ENCODE assay signal across 10 cellular contexts in the genomic region with DNA sequence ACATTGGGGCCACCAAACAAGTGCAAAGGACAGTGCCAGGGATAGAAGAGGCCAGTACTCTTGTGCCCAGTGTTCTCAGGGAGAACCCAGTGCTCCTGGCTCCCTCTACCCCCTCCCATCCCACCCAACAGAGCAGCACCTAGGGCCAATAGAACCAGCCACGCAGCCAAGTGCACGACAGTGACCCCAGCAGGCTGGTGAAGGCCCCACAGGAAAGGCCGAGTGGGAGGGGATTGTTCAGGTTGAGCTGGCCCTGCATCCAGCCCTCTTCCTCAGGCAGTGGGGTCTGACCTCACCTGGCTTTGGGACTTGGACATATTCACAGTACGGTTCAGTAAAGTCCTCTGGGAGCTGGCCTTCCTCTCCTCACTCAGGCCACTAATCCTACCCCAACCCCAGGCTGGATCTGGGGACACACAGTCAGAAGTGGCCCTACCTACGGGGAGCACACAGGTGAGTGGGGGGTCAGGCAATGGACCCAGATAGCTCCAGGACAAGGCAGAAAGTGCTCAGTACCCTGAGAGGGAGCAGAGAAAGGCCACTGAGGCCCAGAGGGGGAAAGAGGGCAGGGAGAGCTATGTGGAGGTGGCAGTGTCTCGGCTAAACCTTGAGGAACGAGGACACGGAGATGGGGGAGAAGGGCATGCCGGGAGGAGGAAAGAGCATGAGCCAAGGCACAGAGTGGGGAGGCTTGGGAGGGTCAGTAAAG. TPM values are rescaled to one million over a fixed set of nuclear protein-coding genes. Genes with fewer than 3 reads are reported as not detected.
A peak's percentile ranks its signal among the peaks of the same experiment; 100 is the strongest.
DNase-seq lines count a peak whose midpoint lies in the region; ATAC-seq and TF ChIP-seq lines count a peak whose summit lies in the region.
"Had no signal": no experiment of that assay in that cellular context is flagged by ENCODE, and none has a peak within 500 bp of the region (broad histone marks: within the 10 kb centered on the region; RNA-seq: fewer than 3 reads in every experiment).

No MANE protein-coding gene starts in this region.

- no peak overlapping the region for H3K27ac ChIP-seq in colonic mucosa

- no peaks in the 10 kb centered on the region for H3K27me3 ChIP-seq in BJ (ENCODE audit: control insufficient read depth, insufficient read depth, low read length)
- H3K27me3 ChIP-seq in colonic mucosa: no peaks in the 10 kb centered on the region

- intact Hi-C loops in colonic mucosa (cut with DNase I): no loop called here

- CTCF ChIA-PET in BJ (lab: Yijun Ruan, JAX): interaction anchor here (1.3 to 1.6 kb wide), 2 partner anchors 9 to 10 kb away, joined by 3 to 6 read pairs; no protein-coding TSS in a partner anchor

- no peaks in the 10 kb centered on the region for H3K9me3 ChIP-seq in colonic mucosa

- DNase-seq in BJ (ENCODE audit: low read depth) (no peak), SK-N-DZ (ENCODE audit: low spot score) (peak; percentile 37), iPS DF 19.7 (ENCODE audit: low read depth, low spot score) (peak; percentile 40), colonic mucosa (no peak), NOMO-1 (lab: John Stamatoyannopoulos, UW; ENCODE audit: unreplicated experiment in 2 of 2) (no peak), COLO829 (ENCODE audit: low spot score) (no peak), nucleus accumbens (lab: John Stamatoyannopoulos, UW) (no peak)
- DNase-seq: activated CD4-positive, alpha-beta T cell treated with anti-CD3 and anti-CD28 coated beads for 48 hours; NCI-H345 had no signal

- H3K4me3 ChIP-seq in BJ (ENCODE audit: low read depth, low read length): no peak overlapping the region
- H3K4me3 ChIP-seq in colonic mucosa: no peak overlapping the region

- H3K36me3 ChIP-seq in BJ (ENCODE audit: control insufficient read depth, insufficient read depth, low read length) (peaks cover 5% of the 10 kb centered on the region), colonic mucosa (no peaks in the 10 kb centered on the region)

- no peaks in the 10 kb centered on the region for H3K4me1 ChIP-seq in colonic mucosa

- POLR2A ChIA-PET in BJ (lab: Charles Lee): no interaction called here

- TF ChIP-seq CTCF in BJ (IDR thresholded peaks at IDR 0.05; ENCODE audit: insufficient read depth, low read depth, low read length): 0 out of 2 replicates have a peak, but pooled peaks have one; percentile 17
- no peak for TF ChIP-seq CTCF in colonic mucosa (IDR thresholded peaks at IDR 0.05)

- ATAC-seq in GM18511 (IDR thresholded peaks at IDR 0.05; ENCODE audit: unreplicated experiment): peak; percentile 64

- no peak overlapping the region for H3K9ac ChIP-seq in colonic mucosa (ENCODE audit: low read depth in 2 of 2, low read length in 2 of 2)

RNA-seq across cellular contexts. Expression of gene POLR1E, which starts 25.4 kb away (rescaled TPM):
- 21.6 and 28.7 TPM in 2 replicates for polyA plus RNA-seq in BJ (2011; rRNA removed)
- polyA minus RNA-seq in BJ (2011; rRNA and poly(A)+ RNA removed): 9.7 and 12.7 TPM in 2 replicates
- polyA plus RNA-seq in SK-N-DZ (2014; cell fraction: cytosol; rRNA removed): 66.2 and 71.8 TPM in 2 replicates
- 24.4 and 31.6 TPM in 2 replicates for polyA plus RNA-seq in SK-N-DZ (2014; cell fraction: nucleus; rRNA removed)
- total RNA-seq in colonic mucosa: 10 to 100 TPM; 10.8 to 19.3 TPM

RNA-seq across cellular contexts. Expression of gene ZBTB5, which starts 45.9 kb away (rescaled TPM):
- polyA plus RNA-seq in BJ (2011; rRNA removed): 11.6 and 12.6 TPM in 2 replicates
- 13.9 and 19.7 TPM in 2 replicates for polyA minus RNA-seq in BJ (2011; rRNA and poly(A)+ RNA removed)
- polyA plus RNA-seq in SK-N-DZ (2014; cell fraction: cytosol; rRNA removed): 31.7 and 35.9 TPM in 2 replicates
- 19.0 and 21.7 TPM in 2 replicates for polyA plus RNA-seq in SK-N-DZ (2014; cell fraction: nucleus; rRNA removed)
- 1 to 10 TPM; 8.9 to 9.7 TPM for total RNA-seq in colonic mucosa

Comparison
In these comparisons a context has a peak if more than half of its experiments do, and no peak if none do; other contexts are left out.
1. DNase-seq: peak in SK-N-DZ (single experiment) and iPS DF 19.7 (single experiment); none in BJ (single experiment), colonic mucosa (single experiment), NOMO-1 (0 of 2), COLO829 (single experiment) and nucleus accumbens (0 of 56).